Comparison of ENCODE assay signal across 1 cellular context in genomic region chr17:51434434-51435170, GRCh38.
TF ChIP-seq lines count a peak whose summit lies in the region.

No MANE protein-coding gene starts in this region.

TF ChIP-seq in HCT116, 20 proteins besides CTCF, POLR2A, EP300 and RAD21 (continued from another document):
- TF ChIP-seq YY1 (IDR thresholded peaks at IDR 0.05; ENCODE audit: extremely low read depth, insufficient replicate concordance, low read depth, low read length), result no peak
- peak; percentile 71 for TF ChIP-seq FOSL1 (IDR thresholded peaks at IDR 0.05; ENCODE audit: low read depth)
- no peak for TF ChIP-seq EZH2 (IDR thresholded peaks at IDR 0.05)
- no peak for TF ChIP-seq ZBTB33 (IDR thresholded peaks at IDR 0.05; ENCODE audit: extremely low read depth, insufficient replicate concordance, low read length)
- no peak for TF ChIP-seq REST (IDR thresholded peaks at IDR 0.05; ENCODE audit: low read depth)
- no peak for TF ChIP-seq SRF (IDR thresholded peaks at IDR 0.05; ENCODE audit: low read depth)
- TF ChIP-seq ZNF274 (IDR thresholded peaks at IDR 0.05; ENCODE audit: low read depth, low read length), result no peak
